Comparison of ENCODE assay signal across 21 cellular contexts in genomic region chrX:1529328-1529727, GRCh38. TPM values are rescaled to one million over a fixed set of nuclear protein-coding genes. Genes with fewer than 3 reads are reported as not detected.
A peak's percentile ranks its signal among the peaks of the same experiment; 100 is the strongest.
DNase-seq lines count a peak whose midpoint lies in the region; ATAC-seq, FAIRE-seq and TF ChIP-seq lines count a peak whose summit lies in the region.
"Had no signal": no experiment of that assay in that cellular context is flagged by ENCODE, and none has a peak within 500 bp of the region (broad histone marks: within the 10 kb centered on the region; RNA-seq: fewer than 3 reads in every experiment).

No MANE protein-coding gene starts in this region.

- H3K4me3 Mint-ChIP-seq in activated CD8-positive, alpha-beta T cell treated with anti-CD3 and anti-CD28 coated beads, Interleukin-2, amount 10 ng/mL, durations not matched to agents 7 days and 5 days, result no peak overlapping the region
- H3K4me3 Mint-ChIP-seq in activated CD8-positive, alpha-beta T cell treated with anti-CD3 and anti-CD28 coated beads for 36 hours, result no peak overlapping the region
- H3K4me3 Mint-ChIP-seq: CD14-positive monocyte, GM23338 had no signal

- H3K27ac ChIP-seq in DOHH2 (ENCODE audit: low read depth, low read length), result peak overlapping the region; percentile 20; the same call in 1 of the 2 replicates
- peak overlapping the region; percentile 45 for H3K27ac ChIP-seq in GM12878 (ENCODE audit: control insufficient read depth, insufficient read depth)
- H3K27ac ChIP-seq: HL-60 had no signal

- H3K9me3 ChIP-seq in DOHH2 (ENCODE audit: control insufficient read depth, insufficient read depth, low read length) (peaks cover 5% of the 10 kb centered on the region; the same call in 1 of the 2 replicates), GM12878 (replicated peaks; ENCODE audit: control insufficient read depth, insufficient read depth, low read length) (no peaks in the 10 kb centered on the region)

- no peak for FAIRE-seq in GM12878 (lab: Jason Lieb, UNC)
- FAIRE-seq: K562 had no signal

- no peaks in the 10 kb centered on the region for H3K9me3 Mint-ChIP-seq in activated CD8-positive, alpha-beta T cell treated with anti-CD3 and anti-CD28 coated beads, Interleukin-2, amount 10 ng/mL, durations not matched to agents 7 days and 5 days (ENCODE audit: insufficient read depth)
- H3K9me3 Mint-ChIP-seq in activated CD8-positive, alpha-beta T cell treated with anti-CD3 and anti-CD28 coated beads for 36 hours, result no peaks in the 10 kb centered on the region

- SMC1A ChIA-PET in GM12878 (lab: Charles Lee; ENCODE audit: uncharacterized antibody, unreplicated experiment), result no interaction called here

- CTCF ChIA-PET in activated CD8-positive, alpha-beta T cell treated with anti-CD3 and anti-CD28 coated beads, Interleukin-2, amount 10 ng/mL, durations not matched to agents 7 days and 5 days (lab: Charles Lee), result no interaction called here
- CTCF ChIA-PET in activated CD8-positive, alpha-beta T cell treated with anti-CD3 and anti-CD28 coated beads for 36 hours (lab: Charles Lee), result no interaction called here
- CTCF ChIA-PET in GM12878 (lab: Yijun Ruan, JAX), result no interaction called here

- no peak overlapping the region for H3K27ac Mint-ChIP-seq in activated CD8-positive, alpha-beta T cell treated with anti-CD3 and anti-CD28 coated beads, Interleukin-2, amount 10 ng/mL, durations not matched to agents 7 days and 5 days
- no peak overlapping the region for H3K27ac Mint-ChIP-seq in activated CD8-positive, alpha-beta T cell treated with anti-CD3 and anti-CD28 coated beads for 36 hours
- H3K27ac Mint-ChIP-seq: CD14-positive monocyte, GM23338 had no signal

- intact Hi-C loops in activated CD8-positive, alpha-beta T cell treated with anti-CD3 and anti-CD28 coated beads for 36 hours (cut with micrococcal nuclease), result no loop called here
- intact Hi-C loops in GM12878 (cut with micrococcal nuclease; ENCODE audit: unreplicated experiment), result no loop called here
- intact Hi-C loops in posterior vena cava (cut with DNase I), result no loop called here

- no TSS peak for BruUV-seq in GM12878 (replicated peaks; lab: Mats Ljungman, UMichigan)

- POLR2A ChIA-PET in activated CD8-positive, alpha-beta T cell treated with anti-CD3 and anti-CD28 coated beads, Interleukin-2, amount 10 ng/mL, durations not matched to agents 7 days and 5 days (lab: Charles Lee), result no interaction called here
- POLR2A ChIA-PET in activated CD8-positive, alpha-beta T cell treated with anti-CD3 and anti-CD28 coated beads for 36 hours (lab: Charles Lee), result no interaction called here
- POLR2A ChIA-PET in GM12878 (lab: Charles Lee), result no interaction called here

- H3K36me3 Mint-ChIP-seq in activated CD8-positive, alpha-beta T cell treated with anti-CD3 and anti-CD28 coated beads, Interleukin-2, amount 10 ng/mL, durations not matched to agents 7 days and 5 days (ENCODE audit: low read depth), result peaks cover 8% of the 10 kb centered on the region
- H3K36me3 Mint-ChIP-seq in activated CD8-positive, alpha-beta T cell treated with anti-CD3 and anti-CD28 coated beads for 36 hours (ENCODE audit: low read depth), result peaks cover 7% of the 10 kb centered on the region

- DNase-seq in activated CD8-positive, alpha-beta T cell treated with anti-CD3 and anti-CD28 coated beads, Interleukin-2, amount 10 ng/mL, durations not matched to agents 7 days and 5 days, result peak; percentile 17
- DNase-seq in activated CD8-positive, alpha-beta T cell treated with anti-CD3 and anti-CD28 coated beads for 36 hours, result no peak
- DNase-seq in GM12878 (ENCODE audit: low read depth, low spot score) (no peak), posterior vena cava (ENCODE audit: low spot score) (peak; percentile 15), GM19238 (ENCODE audit: insufficient read length, low spot score) (no peak), NCI-H146 (lab: John Stamatoyannopoulos, UW) (no peak)
- DNase-seq: DMS53; NCI-H1092; NCI-H1694; NCI-H345; NCI-H69; NK-92 treated with Interleukin-12 subunit alpha and Interleukin-12 subunit beta, amount 100 ng/mL, for 24 hours; OCI-M1 had no signal

- H3K4me1 ChIP-seq in DOHH2 (ENCODE audit: control insufficient read depth, low read length), result peaks cover 78% of the 10 kb centered on the region
- H3K4me1 ChIP-seq in GM12878 (ENCODE audit: control insufficient read depth, insufficient read depth, low read length), result peaks cover 21% of the 10 kb centered on the region

- no peaks in the 10 kb centered on the region for H3K27me3 Mint-ChIP-seq in activated CD8-positive, alpha-beta T cell treated with anti-CD3 and anti-CD28 coated beads, Interleukin-2, amount 10 ng/mL, durations not matched to agents 7 days and 5 days (ENCODE audit: low read depth)
- H3K27me3 Mint-ChIP-seq in activated CD8-positive, alpha-beta T cell treated with anti-CD3 and anti-CD28 coated beads for 36 hours, result no peaks in the 10 kb centered on the region

- H3F3A ChIP-seq in DOHH2 (ENCODE audit: control insufficient read depth, insufficient read depth), result peaks cover 50% of the 10 kb centered on the region

- no peak for TF ChIP-seq EP300 in GM12878 (IDR thresholded peaks at IDR 0.05; ENCODE audit: borderline replicate concordance in 1 of 2, control insufficient read depth in 1 of 2, low read depth in 2 of 2, low read length in 2 of 2)

- H3K4me3 ChIP-seq in DOHH2 (ENCODE audit: low read length), result no peak overlapping the region
- no peak overlapping the region for H3K4me3 ChIP-seq in GM12878
- H3K4me3 ChIP-seq: GM23338, K562 had no signal

- peak overlapping the region; percentile 13; the same call in 1 of the 2 replicates for H3K9ac ChIP-seq in GM12878 (ENCODE audit: control insufficient read depth, insufficient read depth, low read length)

- 68% methylated on average over 2 of the region's 2 CpGs for WGBS in GM12878 (ENCODE audit: insufficient coverage, insufficient replicate concordance, low lambda C conversion rate, missing lambda C conversion rate)

- no peak for TF ChIP-seq CTCF in activated CD8-positive, alpha-beta T cell treated with anti-CD3 and anti-CD28 coated beads for 36 hours (IDR thresholded peaks at IDR 0.05)
- TF ChIP-seq CTCF in DOHH2 (IDR thresholded peaks at IDR 0.05; ENCODE audit: low read depth, low read length, poor library complexity, severe bottlenecking) (no peak), GM12878 (IDR thresholded peaks at IDR 0.05 in 2 of 3, conservative IDR thresholded peaks at IDR 0.05 in 1 of 3; ENCODE audit: control insufficient read depth in 2 of 3, extremely low read depth in 1 of 3, insufficient read depth in 1 of 3, low read depth in 3 of 3, low read length in 3 of 3) (no peak)

- no peak for TF ChIP-seq POLR2A in GM12878 (IDR thresholded peaks at IDR 0.05; ENCODE audit: low read depth, low read length)

- H3K36me3 ChIP-seq in DOHH2 (ENCODE audit: control insufficient read depth, low read length) (peaks cover 89% of the 10 kb centered on the region), GM12878 (ENCODE audit: control insufficient read depth in 2 of 2, insufficient read depth in 2 of 2, low read length in 1 of 2) (peaks cover 4 to 8% of the 10 kb centered on the region in 2 experiments)

- TF ChIP-seq RAD21 in GM12878 (IDR thresholded peaks at IDR 0.05; ENCODE audit: insufficient read depth, low read depth, low read length), result no peak

- peaks cover 4% of the 10 kb centered on the region for H3K4me1 Mint-ChIP-seq in activated CD8-positive, alpha-beta T cell treated with anti-CD3 and anti-CD28 coated beads, Interleukin-2, amount 10 ng/mL, durations not matched to agents 7 days and 5 days (ENCODE audit: low read depth)
- peaks cover 3% of the 10 kb centered on the region for H3K4me1 Mint-ChIP-seq in activated CD8-positive, alpha-beta T cell treated with anti-CD3 and anti-CD28 coated beads for 36 hours (ENCODE audit: low read depth)
- H3K4me1 Mint-ChIP-seq: GM23338 had no signal

- no peaks in the 10 kb centered on the region; the same call in 1 of the 2 replicates for H3K9me2 ChIP-seq in DOHH2 (replicated peaks; ENCODE audit: control insufficient read depth, low read length)

- H2AFZ ChIP-seq in GM12878 (ENCODE audit: control insufficient read depth, low read depth, low read length), result no peak overlapping the region
- H2AFZ ChIP-seq: GM23338 had no signal

- ATAC-seq in activated CD8-positive, alpha-beta T cell treated with anti-CD3 and anti-CD28 coated beads, Interleukin-2, amount 10 ng/mL, durations not matched to agents 7 days and 5 days, result no peak
- ATAC-seq in activated CD8-positive, alpha-beta T cell treated with anti-CD3 and anti-CD28 coated beads for 36 hours, result no peak
- ATAC-seq in GM12878, result peak; percentile 39
- ATAC-seq in GM21526 (IDR thresholded peaks at IDR 0.05; ENCODE audit: low FRiP score, unreplicated experiment), result no peak
- ATAC-seq: GM23338, K562 had no signal

- H4K20me1 ChIP-seq in DOHH2 (ENCODE audit: control insufficient read depth, insufficient read depth, low read depth, low read length) (peaks cover 42% of the 10 kb centered on the region), GM12878 (ENCODE audit: control insufficient read depth, insufficient read depth) (no peaks in the 10 kb centered on the region)

- H3K4me2 ChIP-seq in DOHH2 (ENCODE audit: low read length) (peak overlapping the region; percentile 29; the same call in 1 of the 2 replicates), GM12878 (ENCODE audit: control insufficient read depth, insufficient read depth) (peak overlapping the region; percentile 31)
- H3K4me2 ChIP-seq: GM23338 had no signal

- H3K79me2 ChIP-seq in DOHH2 (ENCODE audit: control insufficient read depth, low read length) (peaks cover 92% of the 10 kb centered on the region), GM12878 (ENCODE audit: control insufficient read depth, insufficient read depth, low read length) (peaks cover 74% of the 10 kb centered on the region)

- RAD21 ChIA-PET in GM12878 (lab: Charles Lee; ENCODE audit: unreplicated experiment), result no interaction called here

- in situ Hi-C loops in GM12878 (cut with MboI), result no loop called here

- H3K27me3 ChIP-seq in DOHH2 (ENCODE audit: control insufficient read depth, low read length), result no peaks in the 10 kb centered on the region
- no peaks in the 10 kb centered on the region for H3K27me3 ChIP-seq in GM12878 (replicated peaks in 1 of 2; ENCODE audit: control insufficient read depth in 2 of 2, insufficient read depth in 2 of 2, low read length in 1 of 2)

RNA-seq across cellular contexts. Expression of gene P2RY8, which starts 7.7 kb away (rescaled TPM):
- 10 to 100 TPM; 62.9 to 65.5 TPM for total RNA-seq in activated CD8-positive, alpha-beta T cell treated with anti-CD3 and anti-CD28 coated beads, Interleukin-2, amount 10 ng/mL, durations not matched to agents 7 days and 5 days
- total RNA-seq in activated CD8-positive, alpha-beta T cell treated with anti-CD3 and anti-CD28 coated beads for 36 hours, result 10 to 100 TPM; 27.5 to 28.3 TPM
- total RNA-seq in GM12878 (2013; cell fraction: nucleolus; rRNA removed), result 85.1 and 89.7 TPM in 2 replicates
- total RNA-seq in GM12878 (2014; rRNA removed) (34.0 and 44.7 TPM in 2 replicates), GM12878 (2014; rRNA removed; fragmentation: Illumina TruSeq; extraction: Trizol) (28.8 and 29.7 TPM in 2 replicates), GM12878 (2021) (61.3 and 61.8 TPM in 2 replicates), posterior vena cava (1 to 10 TPM; 1.4 to 2.8 TPM)
- 30.9 TPM for polyA plus RNA-seq in GM12878 (2011; ENCODE audit: low read depth)
- polyA plus RNA-seq in GM12878 (2011; rRNA removed) (20.4 and 31.1 TPM in 2 replicates), GM12878 (2014; fragmentation: Illumina TruSeq; extraction: Trizol) (27.5 and 30.5 TPM in 2 replicates), GM12878 (2014; fragmentation: Nextera tagmentation; extraction: Ambion mirVana) (1 to 10 TPM; 2.0 to 4.0 TPM), GM12878 (2014; rRNA removed) (41.8 and 49.0 TPM in 2 replicates), GM12878 (2016; fragmentation: Nextera tagmentation; extraction: Ambion mirVana) (10 to 100 TPM; 62.7 to 64.4 TPM)
- 41.3 and 52.8 TPM in 2 replicates for polyA plus RNA-seq in GM12878 (2011; cell fraction: cytosol; rRNA removed)
- polyA plus RNA-seq in GM12878 (2011; cell fraction: nucleus; rRNA removed), result 29.2 and 35.1 TPM in 2 replicates
- 41.7 and 45.3 TPM in 2 replicates for polyA plus RNA-seq in GM12878 (2012)
- 37.7 and 60.0 TPM in 2 replicates for polyA minus RNA-seq in GM12878 (2011; rRNA and poly(A)+ RNA removed)
- polyA minus RNA-seq in GM12878 (2011; cell fraction: cytosol; rRNA and poly(A)+ RNA removed), result 26.7 and 36.8 TPM in 2 replicates
- polyA minus RNA-seq in GM12878 (2011; cell fraction: nucleus; rRNA and poly(A)+ RNA removed), result 20.7 and 34.7 TPM in 2 replicates
- total RNA-seq: A673, G401, GM23338 had no signal

Comparison
In these comparisons a context has a peak if more than half of its experiments do, and no peak if none do; other contexts are left out.
1. DNase-seq: peak in activated CD8-positive, alpha-beta T cell treated with anti-CD3 and anti-CD28 coated beads, Interleukin-2, amount 10 ng/mL, durations not matched to agents 7 days and 5 days (single experiment) and posterior vena cava (single experiment); none in activated CD8-positive, alpha-beta T cell treated with anti-CD3 and anti-CD28 coated beads for 36 hours (single experiment), GM12878 (single experiment), GM19238 (single experiment) and NCI-H146 (single experiment).
2. RNA of gene P2RY8, which starts 7.7 kb away (total RNA-seq): 62.9 to 65.5 TPM in activated CD8-positive, alpha-beta T cell treated with anti-CD3 and anti-CD28 coated beads, Interleukin-2, amount 10 ng/mL, durations not matched to agents 7 days and 5 days, 28.8 to 89.7 TPM in GM12878 and 27.5 to 28.3 TPM in activated CD8-positive, alpha-beta T cell treated with anti-CD3 and anti-CD28 coated beads for 36 hours; 1.4 to 2.8 TPM in posterior vena cava; every median in the first group is over 4 times any median in the second.